8 cellular contexts compared by ENCODE assay signal in genomic region chr12:121810833-121811433, GRCh38. TPM values are rescaled to one million over a fixed set of nuclear protein-coding genes. Genes with fewer than 3 reads are reported as not detected.
A peak's percentile ranks its signal among the peaks of the same experiment; 100 is the strongest.
DNase-seq lines count a peak whose midpoint lies in the region; ATAC-seq and TF ChIP-seq lines count a peak whose summit lies in the region.

No MANE protein-coding gene starts in this region.

- H3K9me3 ChIP-seq in right atrium auricular region (no peaks in the 10 kb centered on the region), ascending aorta (no peaks in the 10 kb centered on the region)

- no peaks in the 10 kb centered on the region for H3K9me3 Mint-ChIP-seq in memory B cell

- DNase-seq in right atrium auricular region (ENCODE audit: low spot score) (no peak), Right ventricle myocardium inferior (ENCODE audit: missing footprints) (no peak), ascending aorta (ENCODE audit: low spot score in 2 of 2) (peak in 1 of 2 donors; percentile 55), memory B cell (ENCODE audit: low spot score in 2 of 2) (no peak), NCI-H526 treated with DMSO at 0.1 percent for 48 hours (lab: John Stamatoyannopoulos, UW) (no peak), NCI-H1436 treated with DMSO at 0.1 percent for 48 hours (lab: John Stamatoyannopoulos, UW) (no peak)
- DNase-seq in stimulated activated CD4-positive, alpha-beta T cell treated with anti-CD3 and anti-CD28 coated beads, Interleukin-12 subunit alpha, Interleukin-12 subunit beta, amount 100 ng/mL, for 4 hours = no peak

- peaks cover 46% of the 10 kb centered on the region for H3K4me1 Mint-ChIP-seq in memory B cell

- peaks cover 0 to 64% of the 10 kb centered on the region in 2 donors for H3K4me1 ChIP-seq in right atrium auricular region
- peaks cover 24 to 47% of the 10 kb centered on the region in 2 donors for H3K4me1 ChIP-seq in ascending aorta

- H3K4me3 Mint-ChIP-seq in memory B cell = peak overlapping the region; percentile 83

- H3K36me3 ChIP-seq in right atrium auricular region (peaks cover 63% of the 10 kb centered on the region), ascending aorta (peaks cover 49 to 55% of the 10 kb centered on the region in 2 donors)

- H3K4me3 ChIP-seq in right atrium auricular region (peak overlapping the region in 1 of 2 donors; percentile 60), ascending aorta (peak overlapping the region; percentile 63 to 69)

- H3K27ac Mint-ChIP-seq in memory B cell = peak overlapping the region; percentile 80

- H3K27ac ChIP-seq in right atrium auricular region (peak overlapping the region; percentile 72 to 82), ascending aorta (peak overlapping the region; percentile 66 to 80)

- ATAC-seq in Right ventricle myocardium inferior (no peak), memory B cell (ENCODE audit: low read depth) (no peak), GM19023 (IDR thresholded peaks at IDR 0.05; ENCODE audit: unreplicated experiment) (no peak)

- peaks cover 22% of the 10 kb centered on the region for H3K36me3 Mint-ChIP-seq in memory B cell

- intact Hi-C loops in Right ventricle myocardium inferior (cut with DNase I) = no loop called here
- intact Hi-C loops in ascending aorta (cut with DNase I) = no loop called here

- no peaks in the 10 kb centered on the region for H3K27me3 Mint-ChIP-seq in memory B cell

- no peak for TF ChIP-seq CTCF in right atrium auricular region (IDR thresholded peaks at IDR 0.05)
- TF ChIP-seq CTCF in ascending aorta (IDR thresholded peaks at IDR 0.05) = no peak

- no peaks in the 10 kb centered on the region for H3K27me3 ChIP-seq in right atrium auricular region
- no peaks in the 10 kb centered on the region for H3K27me3 ChIP-seq in ascending aorta

RNA-seq across cellular contexts. Expression of gene SETD1B, which starts 7.1 kb away (rescaled TPM):
- total RNA-seq in right atrium auricular region (1 to 10 TPM; 6.0 to 9.3 TPM), Right ventricle myocardium inferior (8.0 TPM), ascending aorta (22.7 TPM)

RNA-seq across cellular contexts. Expression of gene RHOF, which starts 17.4 kb away (rescaled TPM):
- total RNA-seq in right atrium auricular region = 10 to 100 TPM in 1 of 2 donors, 1 to 10 TPM in 1; 7.3 to 21.9 TPM
- total RNA-seq in Right ventricle myocardium inferior = 47.7 TPM
- 1.9 TPM for total RNA-seq in ascending aorta

RNA-seq across cellular contexts. Expression of gene HPD, which starts 47.7 kb away (rescaled TPM):
- 1 to 10 TPM in 1 of 2 donors, under 1 TPM in 1; 0.39 to 1.3 TPM for total RNA-seq in right atrium auricular region
- 2.3 TPM for total RNA-seq in Right ventricle myocardium inferior
- total RNA-seq in ascending aorta = 0.96 TPM
